32 cellular contexts compared by ENCODE assay signal in the genomic region with DNA sequence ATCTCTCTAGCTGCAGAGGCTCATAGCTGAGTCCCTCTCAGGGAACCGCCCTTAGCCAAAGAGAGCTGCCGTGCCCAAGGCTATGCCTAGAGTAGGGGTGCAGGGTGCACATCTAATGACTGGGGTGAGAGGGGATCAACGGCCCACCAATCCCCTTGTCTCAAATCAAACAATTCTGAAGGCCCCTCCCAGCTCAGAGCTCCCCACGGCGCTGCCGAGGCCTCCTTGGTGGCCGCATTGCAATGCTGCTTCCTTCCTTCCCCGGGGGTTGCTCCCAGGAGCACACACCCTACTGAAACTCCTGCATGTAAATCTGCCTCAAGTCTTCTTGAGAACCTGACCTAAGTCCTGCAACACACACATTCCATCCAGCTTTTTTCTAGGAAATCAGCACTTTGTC.
"Had no signal": no experiment of that assay in that cellular context is flagged by ENCODE, and none has a peak within 500 bp of the region (broad histone marks: within the 10 kb centered on the region; RNA-seq: fewer than 3 reads in every experiment).

No MANE protein-coding gene starts in this region.

- H3K27ac Mint-ChIP-seq: activated CD4-positive, alpha-beta T cell treated with anti-CD3 and anti-CD28 coated beads for 36 hours; activated CD4-positive, alpha-beta T cell treated with anti-CD3 and anti-CD28 coated beads, Interleukin-2, amount 10 ng/mL, durations not matched to agents 7 days and 5 days; activated naive CD4-positive, alpha-beta T cell treated with anti-CD3 and anti-CD28 coated beads, Interleukin-2, amount 10 ng/mL, durations not matched to agents 7 days and 5 days; activated naive CD8-positive, alpha-beta T cell; activated naive CD8-positive, alpha-beta T cell treated with anti-CD3 and anti-CD28 coated beads, Interleukin-2, amount 50 U/mL, for 24 hours; activated T-helper 1 cell treated with anti-CD3 and anti-CD28 coated beads, Interleukin-12 subunit alpha, Interleukin-12 subunit beta, Interleukin-2, Interleukin-4 antibody, amounts not matched to agents 30 ng/mL and 10 ng/mL and 1 ng/mL, durations not matched to agents 14 hours and 24 hours and 36 hours; brain; T-helper 1 cell treated with Interleukin-12 subunit alpha and Interleukin-12 subunit beta and Interleukin-4 antibody, amounts not matched to agents 30 μg/mL and 1 μg/mL, for 36 hours; T-helper 2 cell treated with Interferon-gamma antibody and Interleukin-4, amounts not matched to agents 5 μg/mL and 100 μg/mL, for 36 hours; WTC11 had no signal

- H3K4me1 Mint-ChIP-seq: activated CD4-positive, alpha-beta T cell treated with anti-CD3 and anti-CD28 coated beads for 36 hours; activated CD4-positive, alpha-beta T cell treated with anti-CD3 and anti-CD28 coated beads, Interleukin-2, amount 10 ng/mL, durations not matched to agents 7 days and 5 days; activated naive CD4-positive, alpha-beta T cell treated with anti-CD3 and anti-CD28 coated beads, Interleukin-2, amount 10 ng/mL, durations not matched to agents 7 days and 5 days; brain had no signal

- H3K27me3 Mint-ChIP-seq: activated CD4-positive, alpha-beta T cell treated with anti-CD3 and anti-CD28 coated beads for 36 hours; activated CD4-positive, alpha-beta T cell treated with anti-CD3 and anti-CD28 coated beads, Interleukin-2, amount 10 ng/mL, durations not matched to agents 7 days and 5 days; activated naive CD4-positive, alpha-beta T cell treated with anti-CD3 and anti-CD28 coated beads, Interleukin-2, amount 10 ng/mL, durations not matched to agents 7 days and 5 days; activated naive CD8-positive, alpha-beta T cell treated with anti-CD3 and anti-CD28 coated beads, Interleukin-2, amount 50 U/mL, for 24 hours had no signal

- H3K4me3 Mint-ChIP-seq: activated CD4-positive, alpha-beta T cell treated with anti-CD3 and anti-CD28 coated beads for 36 hours; activated CD4-positive, alpha-beta T cell treated with anti-CD3 and anti-CD28 coated beads, Interleukin-2, amount 10 ng/mL, durations not matched to agents 7 days and 5 days; activated naive CD4-positive, alpha-beta T cell treated with anti-CD3 and anti-CD28 coated beads, Interleukin-2, amount 10 ng/mL, durations not matched to agents 7 days and 5 days; activated naive CD8-positive, alpha-beta T cell; activated naive CD8-positive, alpha-beta T cell treated with anti-CD3 and anti-CD28 coated beads, Interleukin-2, amount 50 U/mL, for 24 hours; activated T-cell treated with anti-CD3 and anti-CD28 coated beads, Interleukin-2, amount 50 U/mL, for 4 hours; activated T-helper 1 cell treated with anti-CD3 and anti-CD28 coated beads, Interleukin-12 subunit alpha, Interleukin-12 subunit beta, Interleukin-2, Interleukin-4 antibody, amounts not matched to agents 30 ng/mL and 10 ng/mL and 1 ng/mL, durations not matched to agents 14 hours and 24 hours and 36 hours; brain; T-helper 1 cell treated with Interleukin-12 subunit alpha and Interleukin-12 subunit beta and Interleukin-4 antibody, amounts not matched to agents 30 μg/mL and 1 μg/mL, for 36 hours; T-helper 2 cell treated with Interferon-gamma antibody and Interleukin-4, amounts not matched to agents 5 μg/mL and 100 μg/mL, for 36 hours; WTC11 had no signal

- H3K4me3 ChIP-seq: SJCRH30, SK-N-MC had no signal

- H3K9me3 ChIP-seq: SJCRH30 had no signal

- DNase-seq: activated CD4-positive, alpha-beta T cell treated with anti-CD3 and anti-CD28 coated beads for 36 hours; activated CD4-positive, alpha-beta T cell treated with anti-CD3 and anti-CD28 coated beads, Interleukin-2, amount 10 ng/mL, durations not matched to agents 7 days and 5 days; activated CD4-positive, alpha-beta T cell treated with anti-CD3 and anti-CD28 coated beads, Interleukin-2, amount 50 U/mL, for 48 hours; activated CD8-positive, alpha-beta memory T cell treated with anti-CD3 and anti-CD28 coated beads, Interleukin-2, amount 50 U/mL, for 4 hours; activated gamma-delta T cell treated with Interleukin-2 at 50 U/mL for 16 hours; activated naive CD4-positive, alpha-beta T cell treated with anti-CD3 and anti-CD28 coated beads, Interleukin-2, amount 10 ng/mL, durations not matched to agents 7 days and 5 days; activated naive CD8-positive, alpha-beta T cell treated with anti-CD3 and anti-CD28 coated beads, Interleukin-2, amount 50 U/mL, for 24 hours; activated T-cell treated with anti-CD3 and anti-CD28 coated beads for 4 hours; activated T-cell treated with anti-CD3 and anti-CD28 coated beads, Interleukin-2, amount 50 U/mL, for 4 hours; anterior cingulate cortex; caudate nucleus; Karpas-422; KBM-7; NCI-H1048; NCI-H1105 treated with DMSO at 0.1 percent for 48 hours; NCI-H1436; NCI-H1694; NCI-H1930; NCI-H2081 treated with DMSO at 0.1 percent for 48 hours; NCI-H226; NCI-H524 treated with DMSO at 0.1 percent for 48 hours; SHP77; SJCRH30 had no signal

- H3K36me3 Mint-ChIP-seq: activated naive CD4-positive, alpha-beta T cell treated with anti-CD3 and anti-CD28 coated beads, Interleukin-2, amount 10 ng/mL, durations not matched to agents 7 days and 5 days; activated naive CD8-positive, alpha-beta T cell had no signal

- ATAC-seq: activated CD4-positive, alpha-beta T cell treated with anti-CD3 and anti-CD28 coated beads for 36 hours; activated CD4-positive, CD25-positive, alpha-beta regulatory T cell treated with anti-CD3 and anti-CD28 coated beads, Interleukin-2, amount 50 U/mL, for 24 hours; activated naive CD8-positive, alpha-beta T cell treated with anti-CD3 and anti-CD28 coated beads, Interleukin-2, amount 50 U/mL, for 24 hours; activated T-cell treated with anti-CD3 and anti-CD28 coated beads, Interleukin-2, amount 50 U/mL, for 4 hours; Panc1; WTC11 had no signal

- H3K4me1 ChIP-seq: SJCRH30 had no signal

- H3K27ac ChIP-seq: SJCRH30, SK-N-MC had no signal

- H3K27me3 ChIP-seq: SJCRH30 had no signal

- H3K9me3 Mint-ChIP-seq: activated CD4-positive, alpha-beta T cell treated with anti-CD3 and anti-CD28 coated beads, Interleukin-2, amount 10 ng/mL, durations not matched to agents 7 days and 5 days; activated T-cell treated with anti-CD3 and anti-CD28 coated beads, Interleukin-2, amount 50 U/mL, for 4 hours; activated T-helper 1 cell treated with anti-CD3 and anti-CD28 coated beads, Interleukin-12 subunit alpha, Interleukin-12 subunit beta, Interleukin-2, Interleukin-4 antibody, amounts not matched to agents 30 ng/mL and 10 ng/mL and 1 ng/mL, durations not matched to agents 14 hours and 24 hours and 36 hours; T-helper 2 cell treated with Interferon-gamma antibody and Interleukin-4, amounts not matched to agents 5 μg/mL and 100 μg/mL, for 36 hours had no signal

- H3K36me3 ChIP-seq: SJCRH30 had no signal
